Comparison of ENCODE assay signal across 35 cellular contexts in genomic region chr6:164731539-164731938, GRCh38.
"Had no signal": no experiment of that assay in that cellular context is flagged by ENCODE, and none has a peak within 500 bp of the region (broad histone marks: within the 10 kb centered on the region; RNA-seq: fewer than 3 reads in every experiment).

No MANE protein-coding gene starts in this region.

- H3K27ac ChIP-seq: adrenal gland, body of pancreas, brain microvascular endothelial cell, breast epithelium, VCaP had no signal

- DNase-seq: activated B cell treated with CpG ODN at 0.5 μM for 24 hours; activated CD4-positive, alpha-beta memory T cell treated with anti-CD3 and anti-CD28 coated beads for 36 hours; activated CD4-positive, alpha-beta T cell treated with anti-CD3 and anti-CD28 coated beads for 4 hours; activated CD4-positive, alpha-beta T cell treated with anti-CD3 and anti-CD28 coated beads, Interleukin-2, amount 10 ng/mL, durations not matched to agents 24 days and 14 days; activated CD4-positive, alpha-beta T cell treated with anti-CD3 and anti-CD28 coated beads, Interleukin-2, amount 50 U/mL, for 1 hour; activated CD4-positive, alpha-beta T cell treated with anti-CD3 and anti-CD28 coated beads, Interleukin-2, amount 50 U/mL, for 4 hours; activated CD4-positive, CD25-positive, alpha-beta regulatory T cell treated with anti-CD3 and anti-CD28 coated beads, Interleukin-2, amount 50 U/mL, for 72 hours; activated CD8-positive, alpha-beta memory T cell treated with anti-CD3 and anti-CD28 coated beads, Interleukin-2, amount 50 U/mL, for 4 hours; activated CD8-positive, alpha-beta T cell treated with anti-CD3 and anti-CD28 coated beads for 36 hours; activated effector memory CD4-positive, alpha-beta T cell treated with anti-CD3 and anti-CD28 coated beads, Interleukin-2, amount 50 U/mL, for 16 hours; activated gamma-delta T cell treated with Interleukin-2 at 50 U/mL for 16 hours; activated naive CD4-positive, alpha-beta T cell; activated naive CD4-positive, alpha-beta T cell treated with anti-CD3 and anti-CD28 coated beads for 36 hours; activated naive CD4-positive, alpha-beta T cell treated with anti-CD3 and anti-CD28 coated beads, Interleukin-2, amount 50 U/mL, for 16 hours; activated naive CD8-positive, alpha-beta T cell treated with anti-CD3 and anti-CD28 coated beads for 36 hours; activated T-cell treated with anti-CD3 and anti-CD28 coated beads for 4 hours; activated T-cell treated with anti-CD3 and anti-CD28 coated beads, Interleukin-2, amount 50 U/mL, for 1 hour; activated T-cell treated with anti-CD3 and anti-CD28 coated beads, Interleukin-2, amount 50 U/mL, for 4 hours; activated T-cell treated with anti-CD3 and anti-CD28 coated beads, Interleukin-2, amount 50 U/mL, for 72 hours; adrenal gland; amniotic stem cell; aorta; body of pancreas; brain microvascular endothelial cell; central memory CD4-positive, alpha-beta T cell; T-helper 1 cell; T-helper 2 cell; T-helper 9 cell had no signal

- H3K27me3 Mint-ChIP-seq: activated B cell treated with CpG ODN at 0.5 μM for 24 hours; activated CD4-positive, alpha-beta memory T cell treated with anti-CD3 and anti-CD28 coated beads for 36 hours; activated CD4-positive, alpha-beta T cell treated with anti-CD3 and anti-CD28 coated beads, Interleukin-2, amount 10 ng/mL, durations not matched to agents 24 days and 14 days; activated CD8-positive, alpha-beta T cell treated with anti-CD3 and anti-CD28 coated beads for 36 hours; activated naive CD8-positive, alpha-beta T cell treated with anti-CD3 and anti-CD28 coated beads for 36 hours; activated T-helper 17 cell treated with anti-CD3 and anti-CD28 coated beads, Interleukin-2, amount 50 U/mL, for 72 hours had no signal

- H3K4me3 ChIP-seq: adrenal gland, body of pancreas, breast epithelium had no signal

- H3K27ac Mint-ChIP-seq: activated B cell treated with CpG ODN at 0.5 μM for 24 hours; activated CD4-positive, alpha-beta memory T cell treated with anti-CD3 and anti-CD28 coated beads for 36 hours; activated CD4-positive, alpha-beta T cell treated with anti-CD3 and anti-CD28 coated beads, Interleukin-2, amount 10 ng/mL, durations not matched to agents 24 days and 14 days; activated CD8-positive, alpha-beta T cell treated with anti-CD3 and anti-CD28 coated beads for 36 hours; activated naive CD4-positive, alpha-beta T cell treated with anti-CD3 and anti-CD28 coated beads for 36 hours; activated naive CD4-positive, alpha-beta T cell treated with anti-CD3 and anti-CD28 coated beads, Interleukin-2, amount 50 U/mL, for 72 hours; activated naive CD8-positive, alpha-beta T cell treated with anti-CD3 and anti-CD28 coated beads for 36 hours; activated T-cell treated with anti-CD3 and anti-CD28 coated beads, Interleukin-2, amount 50 U/mL, for 72 hours; activated T-helper 1 cell treated with anti-CD3 and anti-CD28 coated beads, Interleukin-12 subunit alpha, Interleukin-12 subunit beta, Interleukin-2, Interleukin-4 antibody, amounts not matched to agents 30 ng/mL and 10 ng/mL and 1 ng/mL, durations not matched to agents 14 hours and 24 hours and 36 hours; activated T-helper 17 cell treated with anti-CD3 and anti-CD28 coated beads, Interleukin-2, amount 50 U/mL, for 72 hours; T-helper 1 cell treated with Interleukin-12 subunit alpha and Interleukin-12 subunit beta and Interleukin-4 antibody, amounts not matched to agents 30 μg/mL and 1 μg/mL, for 36 hours; T-helper 2 cell treated with Interferon-gamma antibody and Interleukin-4, amounts not matched to agents 5 μg/mL and 100 μg/mL, for 36 hours had no signal

- H3K4me1 ChIP-seq: adrenal gland, body of pancreas, breast epithelium had no signal

- H3K36me3 Mint-ChIP-seq: activated CD4-positive, alpha-beta memory T cell treated with anti-CD3 and anti-CD28 coated beads for 36 hours; activated naive CD8-positive, alpha-beta T cell treated with anti-CD3 and anti-CD28 coated beads for 36 hours had no signal

- H3K27me3 ChIP-seq: adrenal gland, body of pancreas, brain microvascular endothelial cell, breast epithelium had no signal

- H3K36me3 ChIP-seq: adrenal gland, brain microvascular endothelial cell, breast epithelium had no signal

- ATAC-seq: activated CD8-positive, alpha-beta T cell treated with anti-CD3 and anti-CD28 coated beads for 36 hours; activated naive CD4-positive, alpha-beta T cell treated with anti-CD3 and anti-CD28 coated beads, Interleukin-2, amount 50 U/mL, for 72 hours; activated T-cell treated with anti-CD3 and anti-CD28 coated beads, Interleukin-2, amount 50 U/mL, for 4 hours; activated T-cell treated with anti-CD3 and anti-CD28 coated beads, Interleukin-2, amount 50 U/mL, for 72 hours; activated T-helper 17 cell treated with anti-CD3 and anti-CD28 coated beads, Interleukin-2, amount 50 U/mL, for 72 hours; body of pancreas had no signal

- H3K9me3 ChIP-seq: adrenal gland, body of pancreas, breast epithelium had no signal

- H3K4me1 Mint-ChIP-seq: activated B cell treated with CpG ODN at 0.5 μM for 24 hours; activated CD4-positive, alpha-beta T cell treated with anti-CD3 and anti-CD28 coated beads, Interleukin-2, amount 10 ng/mL, durations not matched to agents 24 days and 14 days; activated naive CD8-positive, alpha-beta T cell treated with anti-CD3 and anti-CD28 coated beads for 36 hours; activated T-helper 17 cell treated with anti-CD3 and anti-CD28 coated beads, Interleukin-2, amount 50 U/mL, for 72 hours had no signal

- H3K4me3 Mint-ChIP-seq: activated B cell treated with CpG ODN at 0.5 μM for 24 hours; activated CD4-positive, alpha-beta memory T cell treated with anti-CD3 and anti-CD28 coated beads for 36 hours; activated CD4-positive, alpha-beta T cell treated with anti-CD3 and anti-CD28 coated beads, Interleukin-2, amount 10 ng/mL, durations not matched to agents 24 days and 14 days; activated CD8-positive, alpha-beta T cell treated with anti-CD3 and anti-CD28 coated beads for 36 hours; activated naive CD4-positive, alpha-beta T cell treated with anti-CD3 and anti-CD28 coated beads for 36 hours; activated naive CD8-positive, alpha-beta T cell treated with anti-CD3 and anti-CD28 coated beads for 36 hours; activated T-cell treated with anti-CD3 and anti-CD28 coated beads, Interleukin-2, amount 50 U/mL, for 4 hours; activated T-cell treated with anti-CD3 and anti-CD28 coated beads, Interleukin-2, amount 50 U/mL, for 72 hours; activated T-helper 1 cell treated with anti-CD3 and anti-CD28 coated beads, Interleukin-12 subunit alpha, Interleukin-12 subunit beta, Interleukin-2, Interleukin-4 antibody, amounts not matched to agents 30 ng/mL and 10 ng/mL and 1 ng/mL, durations not matched to agents 14 hours and 24 hours and 36 hours; activated T-helper 17 cell treated with anti-CD3 and anti-CD28 coated beads, Interleukin-2, amount 50 U/mL, for 72 hours; T-helper 1 cell treated with Interleukin-12 subunit alpha and Interleukin-12 subunit beta and Interleukin-4 antibody, amounts not matched to agents 30 μg/mL and 1 μg/mL, for 36 hours; T-helper 2 cell treated with Interferon-gamma antibody and Interleukin-4, amounts not matched to agents 5 μg/mL and 100 μg/mL, for 36 hours had no signal
